Comparison of ENCODE assay signal across 7 cellular contexts in the genomic region with DNA sequence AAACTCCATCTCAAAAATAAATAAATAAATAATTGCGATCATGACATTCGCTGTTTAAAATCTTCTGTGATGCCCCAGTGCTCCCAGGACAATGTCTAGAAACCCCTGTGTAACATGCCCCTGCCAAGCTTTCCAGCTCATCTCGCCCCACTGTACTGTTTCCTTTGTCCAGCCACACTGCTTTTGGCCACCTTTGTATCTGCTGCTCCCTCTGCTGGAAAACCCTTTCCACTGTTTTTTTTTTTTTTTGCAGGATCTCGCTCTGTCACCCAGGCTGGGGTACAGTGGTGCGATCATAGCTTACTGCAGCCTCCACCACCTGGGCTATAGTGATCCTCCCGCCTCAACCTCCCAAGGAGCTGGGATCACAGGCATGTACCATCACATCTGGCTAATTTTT. TPM values are rescaled to one million over a fixed set of nuclear protein-coding genes. Genes with fewer than 3 reads are reported as not detected.
DNase-seq lines count a peak whose midpoint lies in the region; ATAC-seq, FAIRE-seq and TF ChIP-seq lines count a peak whose summit lies in the region.
"Had no signal": no experiment of that assay in that cellular context is flagged by ENCODE, and none has a peak within 500 bp of the region (broad histone marks: within the 10 kb centered on the region; RNA-seq: fewer than 3 reads in every experiment).

No MANE protein-coding gene starts in this region.

- peaks cover 34% of the 10 kb centered on the region for H3K79me1 ChIP-seq in mesenchymal stem cell (replicated peaks; ENCODE audit: low read length, poor library complexity, severe bottlenecking)

- no peaks in the 10 kb centered on the region for H3K9me3 Mint-ChIP-seq in natural killer cell treated with Interleukin-12 subunit alpha and Interleukin-12 subunit beta and Interleukin-15 and Interleukin-18, amount 100 ng/mL, for 72 hours

- H4K91ac ChIP-seq in mesenchymal stem cell (ENCODE audit: low read length), result no peak overlapping the region

- H3K27me3 ChIP-seq in H7 (ENCODE audit: control insufficient read depth, insufficient read depth, low read length) (no peaks in the 10 kb centered on the region), mesenchymal stem cell (ENCODE audit: control insufficient read depth in 1 of 2, insufficient read depth in 1 of 2, low read length in 2 of 2) (no peaks in the 10 kb centered on the region)

- no peak overlapping the region for H3K9ac ChIP-seq in mesenchymal stem cell (ENCODE audit: low read length)

- H3K4ac ChIP-seq in mesenchymal stem cell (ENCODE audit: low read depth in 1 of 2, low read length in 2 of 2), result no peak overlapping the region

- no peak overlapping the region for H2BK12ac ChIP-seq in mesenchymal stem cell (ENCODE audit: low read length in 2 of 2)

- 96% methylated on average over 6 of the region's 6 CpGs for WGBS in mesenchymal stem cell

- H3K36me3 ChIP-seq in H7 (replicated peaks; ENCODE audit: control insufficient read depth, insufficient read depth, low read length), result peaks cover 6% of the 10 kb centered on the region
- H3K36me3 ChIP-seq in mesenchymal stem cell (ENCODE audit: control insufficient read depth in 1 of 2, insufficient read depth in 2 of 2, low read depth in 1 of 2, low read length in 2 of 2), result peaks cover 68 to 96% of the 10 kb centered on the region in 2 experiments

- no peak overlapping the region for H2AFZ ChIP-seq in mesenchymal stem cell (ENCODE audit: low read depth, low read length)

- TF ChIP-seq CTCF in WI38 (IDR thresholded peaks at IDR 0.05; ENCODE audit: low read depth, low read length), result peak; percentile 22; the same call in 1 of the 2 replicates

- no peak overlapping the region for H2AK5ac ChIP-seq in mesenchymal stem cell (ENCODE audit: low read length, severe bottlenecking)

- H2BK5ac ChIP-seq in mesenchymal stem cell (ENCODE audit: low read depth, low read length, poor library complexity, severe bottlenecking), result no peak overlapping the region

- TF ChIP-seq POLR2A in GM12892 (IDR thresholded peaks at IDR 0.05; ENCODE audit: low read depth, low read length), result no peak

- no peak overlapping the region for H3K4me3 ChIP-seq in H7 (ENCODE audit: insufficient read depth, low read depth, low read length)
- no peak overlapping the region for H3K4me3 ChIP-seq in WI38 (ENCODE audit: low read depth, low read length)
- no peak overlapping the region for H3K4me3 ChIP-seq in mesenchymal stem cell (ENCODE audit: insufficient read depth in 1 of 2, low read depth in 1 of 2, low read length in 2 of 2)

- no peak for ATAC-seq in GM18502 (IDR thresholded peaks at IDR 0.05; ENCODE audit: poor library complexity, unreplicated experiment)
- no peak for ATAC-seq in natural killer cell treated with Interleukin-12 subunit alpha and Interleukin-12 subunit beta and Interleukin-15 and Interleukin-18, amount 100 ng/mL, for 72 hours

- no peak overlapping the region for H3K18ac ChIP-seq in mesenchymal stem cell (ENCODE audit: low read depth in 1 of 2, low read length in 2 of 2)

- no peak overlapping the region for H3K4me2 ChIP-seq in mesenchymal stem cell (ENCODE audit: low read length, poor library complexity, severe bottlenecking)

- no peak overlapping the region for H3K4me3 Mint-ChIP-seq in natural killer cell treated with Interleukin-12 subunit alpha and Interleukin-12 subunit beta and Interleukin-15 and Interleukin-18, amount 100 ng/mL, for 72 hours

- DNase-seq in H7 (peak; percentile 48), mesenchymal stem cell (peak; percentile 34), GM12892 (ENCODE audit: insufficient read length) (no peak)
- no peak for DNase-seq in natural killer cell treated with Interleukin-12 subunit alpha and Interleukin-12 subunit beta and Interleukin-15 and Interleukin-18, amount 100 ng/mL, for 72 hours (ENCODE audit: low spot score)

- peaks cover 3% of the 10 kb centered on the region for H3K4me1 ChIP-seq in mesenchymal stem cell (ENCODE audit: control insufficient read depth, insufficient read depth, low read depth, low read length)

- H2BK15ac ChIP-seq in mesenchymal stem cell (ENCODE audit: low read depth, poor library complexity, severe bottlenecking), result no peak overlapping the region

- no peak overlapping the region for H3K27ac ChIP-seq in mesenchymal stem cell (ENCODE audit: low read length, poor library complexity, severe bottlenecking)

- H3K23ac ChIP-seq in mesenchymal stem cell (ENCODE audit: low read length in 2 of 2), result no peak overlapping the region

- H4K8ac ChIP-seq in mesenchymal stem cell (ENCODE audit: low read length), result no peak overlapping the region

- H3K27ac Mint-ChIP-seq in natural killer cell treated with Interleukin-12 subunit alpha and Interleukin-12 subunit beta and Interleukin-15 and Interleukin-18, amount 100 ng/mL, for 72 hours, result no peak overlapping the region

- H3K14ac ChIP-seq in mesenchymal stem cell (ENCODE audit: low read length in 2 of 2), result no peak overlapping the region

- peaks cover 21% of the 10 kb centered on the region for H3K36me3 Mint-ChIP-seq in natural killer cell treated with Interleukin-12 subunit alpha and Interleukin-12 subunit beta and Interleukin-15 and Interleukin-18, amount 100 ng/mL, for 72 hours

- H3K4me1 Mint-ChIP-seq in natural killer cell treated with Interleukin-12 subunit alpha and Interleukin-12 subunit beta and Interleukin-15 and Interleukin-18, amount 100 ng/mL, for 72 hours (ENCODE audit: low read depth in 2 of 2), result peaks cover 18 to 20% of the 10 kb centered on the region in 2 donors

- peaks cover 4% of the 10 kb centered on the region for H3K9me3 ChIP-seq in mesenchymal stem cell (ENCODE audit: control insufficient read depth, low read length)

- no peak overlapping the region for H2BK120ac ChIP-seq in mesenchymal stem cell (ENCODE audit: low read depth, low read length)

- FAIRE-seq in GM12892 (lab: Jason Lieb, UNC), result no peak
- FAIRE-seq: RCC 7860 had no signal

- H3K27me3 Mint-ChIP-seq in natural killer cell treated with Interleukin-12 subunit alpha and Interleukin-12 subunit beta and Interleukin-15 and Interleukin-18, amount 100 ng/mL, for 72 hours, result no peaks in the 10 kb centered on the region

RNA-seq across cellular contexts. Expression of a gene that starts 7.5 kb away (rescaled TPM):
- total RNA-seq in H7 (2014; rRNA removed; shearing (Covaris generic)), result 16.9 and 31.0 TPM in 2 replicates
- 83.9 TPM for polyA plus RNA-seq in mesenchymal stem cell (2013, experiment 1 of 2)
- 83.9 TPM for polyA plus RNA-seq in mesenchymal stem cell (2013, experiment 2 of 2)
- 5.9 TPM for polyA plus RNA-seq in GM12892 (2012; ENCODE audit: missing spikeins)
- 100 to 1,000 TPM in 1 of 2 donors, 10 to 100 TPM in 1; 83.6 to 172 TPM for total RNA-seq in natural killer cell treated with Interleukin-12 subunit alpha and Interleukin-12 subunit beta and Interleukin-15 and Interleukin-18, amount 100 ng/mL, for 72 hours

RNA-seq across cellular contexts. Expression of a gene that starts 22.8 kb away (rescaled TPM):
- total RNA-seq in H7 (2014; rRNA removed; shearing (Covaris generic)), result 9.9 and 12.3 TPM in 2 replicates
- 6.9 TPM for polyA plus RNA-seq in mesenchymal stem cell (2013, experiment 1 of 2)
- 6.5 TPM for polyA plus RNA-seq in mesenchymal stem cell (2013, experiment 2 of 2)
- not detected for polyA plus RNA-seq in GM12892 (2012; ENCODE audit: missing spikeins)
- under 1 TPM; 0.59 TPM for total RNA-seq in natural killer cell treated with Interleukin-12 subunit alpha and Interleukin-12 subunit beta and Interleukin-15 and Interleukin-18, amount 100 ng/mL, for 72 hours

RNA-seq across cellular contexts. Expression of a gene that starts 43.1 kb away (rescaled TPM):
- 59.0 and 70.5 TPM in 2 replicates for total RNA-seq in H7 (2014; rRNA removed; shearing (Covaris generic))
- polyA plus RNA-seq in mesenchymal stem cell (2013, experiment 1 of 2), result 22.9 TPM
- 23.3 TPM for polyA plus RNA-seq in mesenchymal stem cell (2013, experiment 2 of 2)
- polyA plus RNA-seq in GM12892 (2012; ENCODE audit: missing spikeins), result 15.3 TPM
- 10 to 100 TPM; 24.9 to 25.3 TPM for total RNA-seq in natural killer cell treated with Interleukin-12 subunit alpha and Interleukin-12 subunit beta and Interleukin-15 and Interleukin-18, amount 100 ng/mL, for 72 hours

RNA-seq across cellular contexts. Expression of a gene that starts 50.6 kb away (rescaled TPM):
- 0.21 and 0.26 TPM in 2 replicates for total RNA-seq in H7 (2014; rRNA removed; shearing (Covaris generic))
- 0.12 TPM for polyA plus RNA-seq in mesenchymal stem cell (2013, experiment 1 of 2)
- 0.07 TPM for polyA plus RNA-seq in mesenchymal stem cell (2013, experiment 2 of 2)
- polyA plus RNA-seq in GM12892 (2012; ENCODE audit: missing spikeins), result 0.34 TPM
- total RNA-seq in natural killer cell treated with Interleukin-12 subunit alpha and Interleukin-12 subunit beta and Interleukin-15 and Interleukin-18, amount 100 ng/mL, for 72 hours, result 1 to 10 TPM; 1.1 to 1.8 TPM

RNA-seq across cellular contexts. Expression of a gene that starts 53.4 kb away (rescaled TPM):
- not detected in 2 replicates for total RNA-seq in H7 (2014; rRNA removed; shearing (Covaris generic))
- not detected for polyA plus RNA-seq in mesenchymal stem cell (2013, experiment 1 of 2)
- polyA plus RNA-seq in mesenchymal stem cell (2013, experiment 2 of 2), result not detected
- polyA plus RNA-seq in GM12892 (2012; ENCODE audit: missing spikeins), result not detected
- not detected for total RNA-seq in natural killer cell treated with Interleukin-12 subunit alpha and Interleukin-12 subunit beta and Interleukin-15 and Interleukin-18, amount 100 ng/mL, for 72 hours

Comparison
In these comparisons a context has a peak if more than half of its experiments do, and no peak if none do; other contexts are left out.
1. DNase-seq: peak in H7 (single experiment) and mesenchymal stem cell (single experiment); none in GM12892 (single experiment) and natural killer cell treated with Interleukin-12 subunit alpha and Interleukin-12 subunit beta and Interleukin-15 and Interleukin-18, amount 100 ng/mL, for 72 hours (single experiment).